13 cellular contexts compared by ENCODE assay signal in the genomic region with DNA sequence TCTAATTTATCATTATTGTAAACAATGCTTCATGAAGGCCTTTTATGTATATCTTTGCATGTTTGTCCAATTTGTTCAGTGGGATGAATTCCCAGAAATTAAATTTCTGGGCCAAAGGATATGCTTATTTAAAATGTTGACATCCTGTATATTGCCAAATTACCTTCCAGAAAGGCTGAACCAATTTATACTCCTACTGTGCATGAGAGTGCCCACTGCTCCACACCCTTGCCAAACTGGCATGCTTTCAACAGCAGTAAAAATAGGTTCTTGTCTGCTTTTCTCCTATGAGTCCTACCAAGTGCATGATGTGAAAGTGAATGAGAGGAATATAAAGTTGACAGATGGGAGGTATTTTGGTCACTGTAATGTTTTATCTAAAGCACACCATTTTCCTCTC.
"Had no signal": no experiment of that assay in that cellular context is flagged by ENCODE, and none has a peak within 500 bp of the region (broad histone marks: within the 10 kb centered on the region; RNA-seq: fewer than 3 reads in every experiment).

No MANE protein-coding gene starts in this region.

- ATAC-seq: activated naive CD8-positive, alpha-beta T cell treated with anti-CD3 and anti-CD28 coated beads, Interleukin-2, amount 50 U/mL, for 24 hours; pancreas had no signal

- H3K9me3 ChIP-seq: pancreas, stomach, thoracic aorta had no signal

- H3K4me3 ChIP-seq: pancreas, stomach, thoracic aorta had no signal

- H3K4me1 ChIP-seq: pancreas, stomach had no signal

- H3K36me3 ChIP-seq: pancreas, stomach, thoracic aorta had no signal

- DNase-seq: activated B cell treated with CpG ODN at 0.5 μM for 24 hours; activated CD4-positive, alpha-beta T cell treated with anti-CD3 and anti-CD28 coated beads, Interleukin-2, amount 10 ng/mL, durations not matched to agents 24 days and 14 days; activated CD8-positive, alpha-beta memory T cell treated with anti-CD3 and anti-CD28 coated beads for 24 hours; activated naive CD4-positive, alpha-beta T cell treated with Interleukin-2 at 50 U/mL for 16 hours; activated naive CD8-positive, alpha-beta T cell treated with anti-CD3 and anti-CD28 coated beads, Interleukin-2, amount 50 U/mL, for 24 hours; cortex of kidney; effector CD8-positive, alpha-beta T cell; hippocampal formation; kidney glomerular epithelial cell; pancreas; stimulated activated CD4-positive, alpha-beta T cell treated with anti-CD3 and anti-CD28 coated beads, Interleukin-4, amount 100 ng/mL, for 4 hours; stomach had no signal

- H3K27me3 ChIP-seq: pancreas, stomach had no signal

- H3K27ac ChIP-seq: pancreas, stomach, thoracic aorta had no signal
